ENCODE assay signal across 16 cellular contexts in genomic region chr3:112557980-112558379, GRCh38. TPM values are rescaled to one million over a fixed set of nuclear protein-coding genes. Genes with fewer than 3 reads are reported as not detected.
DNase-seq lines count a peak whose midpoint lies in the region; ATAC-seq, FAIRE-seq and TF ChIP-seq lines count a peak whose summit lies in the region.
"Had no signal": no experiment of that assay in that cellular context is flagged by ENCODE, and none has a peak within 500 bp of the region (broad histone marks: within the 10 kb centered on the region; RNA-seq: fewer than 3 reads in every experiment).

No MANE protein-coding gene starts in this region.

- TF ChIP-seq CTCF in DND-41 (IDR thresholded peaks at IDR 0.05; ENCODE audit: borderline replicate concordance, extremely low read depth, low read length, poor library complexity, severe bottlenecking) (no peak), NB4 (IDR thresholded peaks at IDR 0.05; ENCODE audit: low read depth, low read length) (no peak), SU-DHL-6 (IDR thresholded peaks at IDR 0.05; ENCODE audit: insufficient read depth, low read length, poor library complexity, severe bottlenecking) (no peak)

- H2AFZ ChIP-seq in DND-41 (ENCODE audit: low read depth, low read length) (no peak overlapping the region), SU-DHL-6 (ENCODE audit: low read depth, low read length, severe bottlenecking) (no peak overlapping the region)

- H4K20me1 ChIP-seq in DND-41 (ENCODE audit: insufficient read depth, low read length) (peaks cover 4% of the 10 kb centered on the region; the same call in 1 of the 2 replicates), SU-DHL-6 (ENCODE audit: low read depth, low read length) (peaks cover 11% of the 10 kb centered on the region; the same call in 1 of the 2 replicates)

- H3K9me3 ChIP-seq in DND-41 (ENCODE audit: insufficient read depth, low read length, severe bottlenecking) (peaks cover 2% of the 10 kb centered on the region), SU-DHL-6 (ENCODE audit: insufficient read depth, low read length) (no peaks in the 10 kb centered on the region)
- H3K9me3 ChIP-seq: Peyer's patch had no signal

- H3K9ac ChIP-seq in DND-41 (ENCODE audit: low read depth, low read length) (no peak overlapping the region), SU-DHL-6 (ENCODE audit: low read length) (no peak overlapping the region)

- no peak overlapping the region for H3K4me3 ChIP-seq in DND-41 (ENCODE audit: low read depth in 1 of 2, low read length in 2 of 2)
- H3K4me3 ChIP-seq in NB4 (ENCODE audit: low read depth, low read length): no peak overlapping the region
- H3K4me3 ChIP-seq in SU-DHL-6 (ENCODE audit: insufficient read depth, low read length, poor library complexity, severe bottlenecking): no peak overlapping the region
- H3K4me3 ChIP-seq: Peyer's patch had no signal

- TF ChIP-seq POLR2A in NB4 (IDR thresholded peaks at IDR 0.05; ENCODE audit: extremely low read depth, insufficient read length) (no peak), GM12892 (IDR thresholded peaks at IDR 0.05; ENCODE audit: low read depth, low read length) (no peak)

- H3K27ac ChIP-seq in DND-41 (ENCODE audit: low read length) (no peak overlapping the region), SU-DHL-6 (ENCODE audit: low read depth, low read length) (no peak overlapping the region)
- H3K27ac ChIP-seq: Peyer's patch had no signal

- FAIRE-seq in GM12892 (lab: Jason Lieb, UNC): no peak
- FAIRE-seq: HepG2 had no signal

- no peak for ATAC-seq in DND-41 (ENCODE audit: insufficient read depth, low read depth)
- ATAC-seq: HepG2 had no signal

- H3K4me2 ChIP-seq in DND-41 (ENCODE audit: insufficient read depth, low read length): peak overlapping the region; percentile 80; the same call in 1 of the 2 replicates
- peak overlapping the region; percentile 21 for H3K4me2 ChIP-seq in SU-DHL-6 (ENCODE audit: low read depth, low read length, poor library complexity, severe bottlenecking)

- H3K36me3 ChIP-seq in DND-41 (ENCODE audit: insufficient read depth, low read length) (peaks cover 33% of the 10 kb centered on the region), SU-DHL-6 (ENCODE audit: low read length) (peaks cover 31% of the 10 kb centered on the region)

- DNase-seq in AML-193 (lab: John Stamatoyannopoulos, UW) (peak; percentile 64), DND-41 (no peak), NB4 (ENCODE audit: low read depth) (peak; percentile 14), GM12892 (ENCODE audit: insufficient read length) (no peak), NCI-H446 (lab: John Stamatoyannopoulos, UW) (no peak), D341Med (ENCODE audit: low spot score) (no peak)
- DNase-seq: CD8-positive, alpha-beta memory T cell; DMS 273 treated with DMSO at 0.1 percent for 48 hours; H9; NCI-H1436 treated with DMSO at 0.1 percent for 48 hours; NCI-H2081; NCI-H524; Peyer's patch; SHP77 had no signal

- no peaks in the 10 kb centered on the region for H3K9me2 ChIP-seq in SU-DHL-6 (replicated peaks; ENCODE audit: insufficient read depth, low read length)

- peaks cover 33% of the 10 kb centered on the region for H3K4me1 ChIP-seq in DND-41 (ENCODE audit: insufficient read depth, low read length)

- H3F3A ChIP-seq in SU-DHL-6 (ENCODE audit: insufficient read depth): peaks cover 3% of the 10 kb centered on the region; the same call in 1 of the 2 replicates

- H3K79me2 ChIP-seq in DND-41 (ENCODE audit: insufficient read depth, low read length): peaks cover 88% of the 10 kb centered on the region
- peaks cover 86% of the 10 kb centered on the region for H3K79me2 ChIP-seq in SU-DHL-6 (ENCODE audit: insufficient read depth, low read length)

- no peaks in the 10 kb centered on the region for H3K27me3 ChIP-seq in DND-41 (ENCODE audit: insufficient read depth, low read length, poor library complexity)
- no peaks in the 10 kb centered on the region for H3K27me3 ChIP-seq in SU-DHL-6 (ENCODE audit: low read length)
- H3K27me3 ChIP-seq: Peyer's patch had no signal

RNA-seq across cellular contexts. Expression of gene ATG3, which starts 3.8 kb away (rescaled TPM):
- 47.1 TPM for polyA plus RNA-seq in GM12892 (2012; ENCODE audit: missing spikeins)

RNA-seq across cellular contexts. Expression of gene SLC35A5, which starts 3.9 kb away (rescaled TPM):
- 21.9 TPM for polyA plus RNA-seq in GM12892 (2012; ENCODE audit: missing spikeins)

RNA-seq across cellular contexts. Expression of gene BTLA, which starts 58.7 kb away (rescaled TPM):
- 52.2 TPM for polyA plus RNA-seq in GM12892 (2012; ENCODE audit: missing spikeins)
- polyA plus RNA-seq: HepG2 had no signal

Comparison
In these comparisons a context has a peak if more than half of its experiments do, and no peak if none do; other contexts are left out.
1. DNase-seq: peak in AML-193 (2 of 2) and NB4 (single experiment); none in DND-41 (single experiment), GM12892 (single experiment), NCI-H446 (0 of 2) and D341Med (single experiment).